In the genomic region with DNA sequence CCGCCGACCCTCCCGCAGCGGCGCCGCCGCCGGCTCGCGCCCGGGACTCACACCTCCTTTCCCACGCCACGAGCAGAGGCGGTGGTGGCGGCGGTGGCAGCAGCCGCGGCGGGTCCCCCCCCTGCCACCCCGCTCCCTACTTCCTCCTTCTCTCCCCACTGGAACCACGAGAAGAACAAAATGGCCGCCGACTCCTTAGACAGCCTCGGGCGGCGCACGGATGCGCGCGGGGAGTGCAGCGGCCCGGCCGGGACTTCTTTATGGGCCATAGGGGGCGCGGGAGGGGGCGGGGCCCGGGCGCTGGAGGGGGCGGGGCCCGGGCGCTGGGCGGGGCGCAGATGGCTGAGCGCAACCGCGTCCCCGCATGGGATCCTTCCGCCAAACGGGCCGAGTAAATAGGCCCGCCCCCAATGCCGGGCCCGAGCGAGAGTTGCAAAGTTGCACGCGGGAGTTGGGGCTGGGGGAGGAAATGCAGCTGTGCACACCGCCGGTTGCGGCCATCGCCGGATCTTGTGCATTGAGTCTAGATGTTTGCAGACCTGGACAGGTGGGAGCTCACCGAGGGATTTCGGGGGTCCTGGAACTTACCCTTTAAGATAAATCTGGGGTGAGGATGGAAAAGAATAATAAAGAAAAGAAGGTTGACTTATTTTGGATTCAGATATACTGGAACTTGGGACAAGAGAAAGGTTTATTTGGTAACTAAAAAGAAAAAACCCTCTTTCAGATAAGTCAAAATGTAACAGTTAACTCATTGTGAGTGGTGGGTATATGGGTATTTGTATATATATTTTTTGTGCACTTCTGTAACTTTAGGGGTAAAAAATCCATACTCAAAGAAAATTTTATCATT, we compare ENCODE assay signal across 8 cellular contexts. TPM values are rescaled to one million over a fixed set of nuclear protein-coding genes. Genes with fewer than 3 reads are reported as not detected.
DNase-seq lines count a peak whose midpoint lies in the region; ATAC-seq and TF ChIP-seq lines count a peak whose summit lies in the region.

A gene (minus strand): TSS at position 174 of the 853 bp plus-strand sequence. CDS start 184 bp downstream, outside the sequence.

- H3K4me1 Mint-ChIP-seq in activated T-cell treated with anti-CD3 and anti-CD28 coated beads, Interleukin-2, amount 50 U/mL, for 4 hours (ENCODE audit: low read depth): peaks cover 41% of the 10 kb centered on the region

- H4K20me1 ChIP-seq in KMS-11 (ENCODE audit: insufficient read depth): peaks cover 31% of the 10 kb centered on the region

- peaks cover 34% of the 10 kb centered on the region for H3K4me1 ChIP-seq in KMS-11 (ENCODE audit: low read depth, poor library complexity, severe bottlenecking)
- H3K4me1 ChIP-seq in Panc1 (ENCODE audit: control insufficient read depth, insufficient read depth, low read length): peaks cover 43% of the 10 kb centered on the region
- peaks cover 31% of the 10 kb centered on the region for H3K4me1 ChIP-seq in muscle layer of colon (ENCODE audit: insufficient read depth, low read length)

- H3K36me3 ChIP-seq in KMS-11 (ENCODE audit: insufficient read depth) (no peaks in the 10 kb centered on the region), Panc1 (ENCODE audit: control insufficient read depth, insufficient read depth, low read length) (peaks cover 12% of the 10 kb centered on the region), muscle layer of colon (ENCODE audit: insufficient read depth, low read length) (no peaks in the 10 kb centered on the region)

- no peak for TF ChIP-seq CTCF in KMS-11 (conservative IDR thresholded peaks at IDR 0.05; ENCODE audit: low read depth, low read length)
- no peak for TF ChIP-seq CTCF in Panc1 (IDR thresholded peaks at IDR 0.05)

- intact Hi-C loops in Panc1 (cut with micrococcal nuclease; ENCODE audit: unreplicated experiment): loop anchor here (5.0 kb wide), 1 partner anchor 84 kb away; no protein-coding TSS in a partner anchor

- CTCF ChIA-PET in Panc1 (lab: Charles Lee): no interaction called here

- H3K4me3 ChIP-seq in KMS-11 (IDR thresholded peaks at IDR 0.05; ENCODE audit: insufficient read depth, low read depth, low read length) (no peak within 1 kb of the TSS), Panc1 (ENCODE audit: low read depth in 2 of 2, low read length in 2 of 2) (peak within 1 kb of the TSS; percentile 91 to 96), muscle layer of colon (ENCODE audit: low read depth in 1 of 2, low read length in 2 of 2) (peak within 1 kb of the TSS; percentile 73 to 91)

- no peaks in the 10 kb centered on the region for H3K9me3 Mint-ChIP-seq in activated T-cell treated with anti-CD3 and anti-CD28 coated beads, Interleukin-2, amount 50 U/mL, for 4 hours

- H3K27me3 ChIP-seq in KMS-11 (ENCODE audit: insufficient read depth, low read depth): no peaks in the 10 kb centered on the region
- H3K27me3 ChIP-seq in Panc1 (ENCODE audit: control insufficient read depth, insufficient read depth, low read length): no peaks in the 10 kb centered on the region
- H3K27me3 ChIP-seq in muscle layer of colon (ENCODE audit: control insufficient read depth in 1 of 2, insufficient read depth in 2 of 2, low read length in 2 of 2): no peaks in the 10 kb centered on the region

- H3K36me3 Mint-ChIP-seq in activated T-cell treated with anti-CD3 and anti-CD28 coated beads, Interleukin-2, amount 50 U/mL, for 4 hours (ENCODE audit: insufficient read depth): peaks cover 22% of the 10 kb centered on the region

- H3K9ac ChIP-seq in KMS-11 (peak within 1 kb of the TSS; percentile 86), muscle layer of colon (ENCODE audit: low read length) (peak within 1 kb of the TSS; percentile 53)

- ATAC-seq in GM21723 (IDR thresholded peaks at IDR 0.05; ENCODE audit: unreplicated experiment): peak; percentile 73
- ATAC-seq in Panc1: peak; percentile 87
- ATAC-seq in activated T-cell treated with anti-CD3 and anti-CD28 coated beads, Interleukin-2, amount 50 U/mL, for 4 hours: peak; percentile 86 to 91
- peak; percentile 98 for ATAC-seq in esophagus mucosa

- peak within 1 kb of the TSS; percentile 100 for H3K4me3 Mint-ChIP-seq in activated T-cell treated with anti-CD3 and anti-CD28 coated beads, Interleukin-2, amount 50 U/mL, for 4 hours

- H3K27ac ChIP-seq in KMS-11: peak within 1 kb of the TSS; percentile 63
- H3K27ac ChIP-seq in Panc1 (ENCODE audit: low read length): peak within 1 kb of the TSS; percentile 95
- H3K27ac ChIP-seq in muscle layer of colon (ENCODE audit: low read depth, low read length): peak within 1 kb of the TSS; percentile 82

- peak within 1 kb of the TSS; percentile 93 for H3K4me2 ChIP-seq in KMS-11

- POLR2A ChIA-PET in Panc1 (lab: Charles Lee): no interaction called here

- no TSS peak for BruUV-seq in Panc1 (replicated peaks; lab: Mats Ljungman, UMichigan)

- in situ Hi-C loops in Panc1 (cut with HindIII; ENCODE audit: low pct_unique_long_range_greater_than_20kb, low sequenced_read_pairs): no loop called here

- H3K9me3 ChIP-seq in Panc1 (ENCODE audit: control insufficient read depth, insufficient read depth, low read depth, low read length): no peaks in the 10 kb centered on the region
- H3K9me3 ChIP-seq in muscle layer of colon (ENCODE audit: low read length): no peaks in the 10 kb centered on the region

- no peaks in the 10 kb centered on the region for H3K27me3 Mint-ChIP-seq in activated T-cell treated with anti-CD3 and anti-CD28 coated beads, Interleukin-2, amount 50 U/mL, for 4 hours (ENCODE audit: low read depth)

- peaks cover 47% of the 10 kb centered on the region for H3K79me2 ChIP-seq in KMS-11 (ENCODE audit: insufficient read depth, low read depth)

- peak; percentile 64 for DNase-seq in DMS 273 treated with DMSO at 0.1 percent for 48 hours (lab: John Stamatoyannopoulos, UW)
- DNase-seq in Panc1 (ENCODE audit: low read depth, low spot score): no peak
- DNase-seq in activated T-cell treated with anti-CD3 and anti-CD28 coated beads, Interleukin-2, amount 50 U/mL, for 4 hours: peak; percentile 89
- DNase-seq in stimulated activated CD8-positive, alpha-beta memory T cell treated with anti-CD3 and anti-CD28 coated beads, Interleukin-7, amount 100 ng/mL, for 1 hour (ENCODE audit: low read depth in 2 of 2): peak; percentile 81

- peak within 1 kb of the TSS; percentile 94 for H2AFZ ChIP-seq in KMS-11 (ENCODE audit: low read depth)

RNA-seq across cellular contexts. Expression of the gene that starts here (rescaled TPM):
- 219 TPM for total RNA-seq in Panc1 (2021; ENCODE audit: unreplicated experiment)
- 153 TPM for polyA plus RNA-seq in Panc1 (2012; ENCODE audit: insufficient read length)
- 100 to 1,000 TPM; 345 to 413 (median 354) TPM for total RNA-seq in activated T-cell treated with anti-CD3 and anti-CD28 coated beads, Interleukin-2, amount 50 U/mL, for 4 hours
- 109 TPM for total RNA-seq in esophagus mucosa
